In the genomic region with DNA sequence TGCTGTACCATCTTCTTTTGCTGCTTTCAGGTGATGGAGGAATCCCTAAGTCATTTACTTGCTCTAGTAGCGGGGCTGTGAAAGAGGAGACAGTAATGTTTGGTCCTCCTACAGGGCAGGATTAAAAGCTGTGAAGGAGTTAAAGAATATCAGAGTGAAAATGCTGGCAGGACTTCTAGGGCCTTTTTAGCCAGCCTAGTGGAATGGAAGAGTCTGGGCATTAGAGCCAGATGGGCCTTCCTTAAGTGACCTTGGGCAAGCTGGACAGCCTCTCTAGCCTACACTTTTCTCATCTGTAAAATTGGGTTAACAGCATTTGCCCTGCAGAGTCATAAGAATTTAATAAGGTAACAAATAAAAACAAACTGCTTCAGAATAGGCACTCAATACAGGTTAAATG, we compare ENCODE assay signal across 10 cellular contexts.
A peak's percentile ranks its signal among the peaks of the same experiment; 100 is the strongest.
DNase-seq lines count a peak whose midpoint lies in the region; ATAC-seq and TF ChIP-seq lines count a peak whose summit lies in the region.
"Had no signal": no experiment of that assay in that cellular context is flagged by ENCODE, and none has a peak within 500 bp of the region (broad histone marks: within the 10 kb centered on the region; RNA-seq: fewer than 3 reads in every experiment).

No MANE protein-coding gene starts in this region.

- H3K9ac ChIP-seq in HUES64 (ENCODE audit: low read depth, low read length) (no peak overlapping the region), subcutaneous abdominal adipose tissue (ENCODE audit: low read length in 5 of 5) (peak overlapping the region in 2 of 5 donors; percentile 57 to 59)

- no peak for DNase-seq in lower lobe of right lung
- no peak for DNase-seq in SKM-1 (lab: John Stamatoyannopoulos, UW; ENCODE audit: unreplicated experiment)
- DNase-seq in activated naive CD4-positive, alpha-beta T cell treated with anti-CD3 and anti-CD28 coated beads, Interleukin-2, amount 50 U/mL, for 72 hours (ENCODE audit: low spot score in 2 of 2): no peak
- DNase-seq in ecto neural progenitor cell (ENCODE audit: low spot score): no peak
- no peak for DNase-seq in effector memory CD8-positive, alpha-beta T cell
- DNase-seq: activated effector memory CD4-positive, alpha-beta T cell treated with anti-CD3 and anti-CD28 coated beads, Interleukin-2, amount 50 U/mL, for 16 hours; naive B cell had no signal

- H3K9me3 ChIP-seq in HUES64 (ENCODE audit: insufficient read depth, low read depth, low read length) (no peaks in the 10 kb centered on the region), lower lobe of right lung (no peaks in the 10 kb centered on the region), subcutaneous abdominal adipose tissue (ENCODE audit: control insufficient read depth in 5 of 5, low read length in 5 of 5) (no peaks in the 10 kb centered on the region)

- H3K4me3 ChIP-seq in HUES64 (ENCODE audit: low read length): peak overlapping the region; percentile 58; the same call in 1 of the 2 replicates
- no peak overlapping the region for H3K4me3 ChIP-seq in lower lobe of right lung
- peak overlapping the region in 2 of 5 donors; percentile 66 to 76 for H3K4me3 ChIP-seq in subcutaneous abdominal adipose tissue (ENCODE audit: low read depth in 1 of 5, low read length in 5 of 5)

- no peak overlapping the region for H3K27ac Mint-ChIP-seq in activated naive CD4-positive, alpha-beta T cell treated with anti-CD3 and anti-CD28 coated beads, Interleukin-2, amount 50 U/mL, for 72 hours
- H3K27ac Mint-ChIP-seq in effector memory CD8-positive, alpha-beta T cell: no peak overlapping the region

- H3K4me1 ChIP-seq in HUES64 (ENCODE audit: insufficient read depth, low read length) (peaks cover 48% of the 10 kb centered on the region), lower lobe of right lung (peaks cover 50% of the 10 kb centered on the region), subcutaneous abdominal adipose tissue (ENCODE audit: control insufficient read depth in 5 of 5, insufficient read depth in 5 of 5, low read length in 5 of 5) (peaks cover 6 to 44% (median 37%) of the 10 kb centered on the region in 5 donors)

- ATAC-seq in lower lobe of right lung: no peak
- ATAC-seq in activated naive CD4-positive, alpha-beta T cell treated with anti-CD3 and anti-CD28 coated beads, Interleukin-2, amount 50 U/mL, for 72 hours: no peak
- ATAC-seq in effector memory CD8-positive, alpha-beta T cell (replicated peaks): no peak

- H3K36me3 ChIP-seq in HUES64 (ENCODE audit: insufficient read depth, low read length) (no peaks in the 10 kb centered on the region), lower lobe of right lung (no peaks in the 10 kb centered on the region), subcutaneous abdominal adipose tissue (ENCODE audit: control insufficient read depth in 5 of 5, insufficient read depth in 5 of 5, low read length in 5 of 5) (no peaks in the 10 kb centered on the region)

- no peak overlapping the region for H3K4me3 Mint-ChIP-seq in effector memory CD8-positive, alpha-beta T cell
- H3K4me3 Mint-ChIP-seq: naive B cell had no signal

- peaks cover 29 to 35% of the 10 kb centered on the region in 2 donors for H3K27me3 Mint-ChIP-seq in effector memory CD8-positive, alpha-beta T cell

- no peak for TF ChIP-seq CTCF in lower lobe of right lung (IDR thresholded peaks at IDR 0.05)

- intact Hi-C loops in lower lobe of right lung (cut with DNase I): loop anchor here (10.0 kb wide), 1 partner anchor 289 kb away; no protein-coding TSS in a partner anchor

- peaks cover 0 to 1% of the 10 kb centered on the region in 2 donors for H3K4me1 Mint-ChIP-seq in effector memory CD8-positive, alpha-beta T cell (ENCODE audit: low read depth in 2 of 2)

- H3K27me3 ChIP-seq in HUES64 (ENCODE audit: insufficient read depth, low read length): no peaks in the 10 kb centered on the region; the same call in 1 of the 2 replicates
- no peaks in the 10 kb centered on the region for H3K27me3 ChIP-seq in lower lobe of right lung (ENCODE audit: low read depth)
- no peaks in the 10 kb centered on the region for H3K27me3 ChIP-seq in subcutaneous abdominal adipose tissue (ENCODE audit: control insufficient read depth in 5 of 5, insufficient read depth in 4 of 5, low read length in 5 of 5)

- 69% methylated on average over 1 of the region's 1 CpG for WGBS in HUES64

- H3K27ac ChIP-seq in HUES64 (ENCODE audit: low read depth, low read length): no peak overlapping the region
- peak overlapping the region; percentile 31 for H3K27ac ChIP-seq in cingulate gyrus (ENCODE audit: low read depth, low read length)
- H3K27ac ChIP-seq in lower lobe of right lung: peak overlapping the region; percentile 75
- H3K27ac ChIP-seq in subcutaneous abdominal adipose tissue (ENCODE audit: low read depth, low read length): peak overlapping the region; percentile 79

- no peaks in the 10 kb centered on the region for H3K9me3 Mint-ChIP-seq in activated naive CD4-positive, alpha-beta T cell treated with anti-CD3 and anti-CD28 coated beads, Interleukin-2, amount 50 U/mL, for 72 hours
- no peaks in the 10 kb centered on the region for H3K9me3 Mint-ChIP-seq in effector memory CD8-positive, alpha-beta T cell
- H3K9me3 Mint-ChIP-seq: naive B cell had no signal

- no peaks in the 10 kb centered on the region for H3K36me3 Mint-ChIP-seq in activated naive CD4-positive, alpha-beta T cell treated with anti-CD3 and anti-CD28 coated beads, Interleukin-2, amount 50 U/mL, for 72 hours
- H3K36me3 Mint-ChIP-seq in effector memory CD8-positive, alpha-beta T cell (ENCODE audit: insufficient read depth): no peaks in the 10 kb centered on the region
- H3K36me3 Mint-ChIP-seq: naive B cell had no signal
